In genomic region chr16:50588276-50588675, GRCh38 we compare ENCODE assay signal across 22 cellular contexts. TPM values are rescaled to one million over a fixed set of nuclear protein-coding genes. Genes with fewer than 3 reads are reported as not detected.
A peak's percentile ranks its signal among the peaks of the same experiment; 100 is the strongest.
DNase-seq lines count a peak whose midpoint lies in the region; ATAC-seq and TF ChIP-seq lines count a peak whose summit lies in the region.
"Had no signal": no experiment of that assay in that cellular context is flagged by ENCODE, and none has a peak within 500 bp of the region (broad histone marks: within the 10 kb centered on the region; RNA-seq: fewer than 3 reads in every experiment).

No MANE protein-coding gene starts in this region.

- peak overlapping the region; percentile 96 for H3K27ac Mint-ChIP-seq in CD8-positive, alpha-beta T cell
- H3K27ac Mint-ChIP-seq in GM23338 (no peak overlapping the region), nephron (peak overlapping the region in 2 of 3 experiments; percentile 35 to 98), chondrocyte (ENCODE audit: unreplicated experiment) (no peak overlapping the region)
- H3K27ac Mint-ChIP-seq in dendritic cell treated with granulocyte-macrophage colony-stimulating factor and Interleukin-4, amounts not matched to agents 40 ng/mL and 50 ng/mL, for 4 days: peak overlapping the region; percentile 97
- H3K27ac Mint-ChIP-seq: progenitor cell of endocrine pancreas had no signal

- H3K27me3 Mint-ChIP-seq in CD8-positive, alpha-beta T cell (ENCODE audit: low read depth): no peaks in the 10 kb centered on the region
- peaks cover 7% of the 10 kb centered on the region for H3K27me3 Mint-ChIP-seq in GM23338 (ENCODE audit: insufficient read depth, low read depth, poor library complexity)
- H3K27me3 Mint-ChIP-seq in dendritic cell treated with granulocyte-macrophage colony-stimulating factor and Interleukin-4, amounts not matched to agents 40 ng/mL and 50 ng/mL, for 4 days: no peaks in the 10 kb centered on the region
- no peaks in the 10 kb centered on the region for H3K27me3 Mint-ChIP-seq in nephron (ENCODE audit: low read depth)
- no peaks in the 10 kb centered on the region for H3K27me3 Mint-ChIP-seq in chondrocyte (ENCODE audit: low read depth)
- H3K27me3 Mint-ChIP-seq: progenitor cell of endocrine pancreas had no signal

- H3K79me2 ChIP-seq in GM23338 (replicated peaks; ENCODE audit: insufficient read depth): no peaks in the 10 kb centered on the region

- no peak overlapping the region for H3K27ac ChIP-seq in CD8-positive, alpha-beta T cell (ENCODE audit: low read depth, low read length)
- H3K27ac ChIP-seq in GM23338 (ENCODE audit: low read depth): no peak overlapping the region
- H3K27ac ChIP-seq: breast epithelium, C4-2B, RWPE1 had no signal

- no peaks in the 10 kb centered on the region for H3K36me3 Mint-ChIP-seq in CD8-positive, alpha-beta T cell
- H3K36me3 Mint-ChIP-seq in GM23338 (ENCODE audit: low read depth) (no peaks in the 10 kb centered on the region), nephron (ENCODE audit: low read depth) (peaks cover 10% of the 10 kb centered on the region), chondrocyte (ENCODE audit: low read depth) (no peaks in the 10 kb centered on the region)
- H3K36me3 Mint-ChIP-seq in dendritic cell treated with granulocyte-macrophage colony-stimulating factor and Interleukin-4, amounts not matched to agents 40 ng/mL and 50 ng/mL, for 4 days (ENCODE audit: low read depth): no peaks in the 10 kb centered on the region

- H3K27me3 ChIP-seq in CD8-positive, alpha-beta T cell (ENCODE audit: insufficient read depth, low read length): no peaks in the 10 kb centered on the region
- no peaks in the 10 kb centered on the region for H3K27me3 ChIP-seq in GM23338 (ENCODE audit: insufficient read depth)
- H3K27me3 ChIP-seq: breast epithelium, neutrophil had no signal

- DNase-seq in CD8-positive, alpha-beta T cell: no peak
- DNase-seq in GM23338 (ENCODE audit: low spot score) (no peak), chondrocyte (ENCODE audit: low spot score) (no peak), DMS79 (lab: John Stamatoyannopoulos, UW) (no peak)
- DNase-seq in stimulated activated CD4-positive, alpha-beta T cell treated with anti-CD3 and anti-CD28 coated beads, Interleukin-4, amount 100 ng/mL, for 1 hour: no peak
- DNase-seq: activated CD4-positive, alpha-beta T cell treated with anti-CD3 and anti-CD28 coated beads for 48 hours; activated T-cell treated with anti-CD3 and anti-CD28 coated beads, Interleukin-2, amount 50 U/mL, for 4 hours; dermis blood vessel endothelial cell; glutamatergic neuron; GOT3; NCI-H1048; NCI-H1694; NCI-H446 treated with DMSO at 0.1 percent for 48 hours had no signal

- H3K4me1 ChIP-seq in CD8-positive, alpha-beta T cell (ENCODE audit: insufficient read depth, low read length): peaks cover 25% of the 10 kb centered on the region
- H3K4me1 ChIP-seq in GM23338 (ENCODE audit: insufficient read depth): 0 out of 2 replicates have a peak, but pooled peaks cover 3% of the 10 kb centered on the region

- H3K36me3 ChIP-seq in CD8-positive, alpha-beta T cell (ENCODE audit: insufficient read depth, low read length): no peaks in the 10 kb centered on the region
- H3K36me3 ChIP-seq in GM23338 (ENCODE audit: insufficient read depth): no peaks in the 10 kb centered on the region
- H3K36me3 ChIP-seq: breast epithelium, neutrophil had no signal

- H3K4me1 Mint-ChIP-seq in CD8-positive, alpha-beta T cell (ENCODE audit: low read depth): peaks cover 33% of the 10 kb centered on the region
- H3K4me1 Mint-ChIP-seq in GM23338 (peaks cover 15% of the 10 kb centered on the region; the same call in 2 of the 3 replicates), nephron (peaks cover 62% of the 10 kb centered on the region), chondrocyte (ENCODE audit: low read depth) (peaks cover 18% of the 10 kb centered on the region)
- peaks cover 42% of the 10 kb centered on the region for H3K4me1 Mint-ChIP-seq in dendritic cell treated with granulocyte-macrophage colony-stimulating factor and Interleukin-4, amounts not matched to agents 40 ng/mL and 50 ng/mL, for 4 days (ENCODE audit: low read depth)

- H3K9me3 ChIP-seq in CD8-positive, alpha-beta T cell (ENCODE audit: low read length): no peaks in the 10 kb centered on the region
- H3K9me3 ChIP-seq: breast epithelium, neutrophil had no signal

- no peak for ATAC-seq in CD8-positive, alpha-beta T cell
- ATAC-seq in GM23338: peak; percentile 56
- no peak for ATAC-seq in HG03342 (IDR thresholded peaks at IDR 0.05; ENCODE audit: unreplicated experiment)

- H3K9me3 Mint-ChIP-seq in CD8-positive, alpha-beta T cell: no peaks in the 10 kb centered on the region
- 0 out of 3 replicates have a peak, but pooled peaks cover 3% of the 10 kb centered on the region for H3K9me3 Mint-ChIP-seq in GM23338
- H3K9me3 Mint-ChIP-seq in dendritic cell treated with granulocyte-macrophage colony-stimulating factor and Interleukin-4, amounts not matched to agents 40 ng/mL and 50 ng/mL, for 4 days: no peaks in the 10 kb centered on the region
- no peaks in the 10 kb centered on the region for H3K9me3 Mint-ChIP-seq in nephron
- H3K9me3 Mint-ChIP-seq in chondrocyte (ENCODE audit: low read depth): no peaks in the 10 kb centered on the region

- POLR2A ChIA-PET in CD8-positive, alpha-beta T cell (lab: Charles Lee): no interaction called here

- no peak overlapping the region for H3K4me3 ChIP-seq in CD8-positive, alpha-beta T cell (ENCODE audit: low read depth, low read length)
- no peak overlapping the region for H3K4me3 ChIP-seq in GM23338
- H3K4me3 ChIP-seq: breast epithelium, GM12878 had no signal

- H2AFZ ChIP-seq in GM23338: no peak overlapping the region

- no peak for TF ChIP-seq CTCF in CD8-positive, alpha-beta T cell (IDR thresholded peaks at IDR 0.05)
- TF ChIP-seq CTCF in GM23338 (conservative IDR thresholded peaks at IDR 0.05; ENCODE audit: low read depth in 2 of 2) (no peak), nephron (IDR thresholded peaks at IDR 0.05; ENCODE audit: unreplicated experiment in 3 of 3) (no peak), chondrocyte (IDR thresholded peaks at IDR 0.05) (no peak)

- CTCF ChIA-PET in CD8-positive, alpha-beta T cell (lab: Charles Lee): no interaction called here

- intact Hi-C loops in CD8-positive, alpha-beta T cell (cut with DNase I, micrococcal nuclease): no loop called here
- intact Hi-C loops in dendritic cell treated with granulocyte-macrophage colony-stimulating factor and Interleukin-4, amounts not matched to agents 40 ng/mL and 50 ng/mL, for 4 days (cut with micrococcal nuclease): no loop called here

- no peak overlapping the region for H3K4me3 Mint-ChIP-seq in CD8-positive, alpha-beta T cell
- H3K4me3 Mint-ChIP-seq in GM23338: no peak overlapping the region
- H3K4me3 Mint-ChIP-seq in dendritic cell treated with granulocyte-macrophage colony-stimulating factor and Interleukin-4, amounts not matched to agents 40 ng/mL and 50 ng/mL, for 4 days: no peak overlapping the region
- H3K4me3 Mint-ChIP-seq in nephron: no peak overlapping the region
- H3K4me3 Mint-ChIP-seq in chondrocyte (ENCODE audit: unreplicated experiment): no peak overlapping the region

- no peaks in the 10 kb centered on the region for H4K20me1 ChIP-seq in GM23338 (replicated peaks; ENCODE audit: insufficient read depth)

- no peak overlapping the region for H3K4me2 ChIP-seq in GM23338

- H3K9me2 ChIP-seq in GM23338 (ENCODE audit: insufficient read depth): no peaks in the 10 kb centered on the region

- no peaks in the 10 kb centered on the region for H3F3A ChIP-seq in GM23338 (replicated peaks; ENCODE audit: low read depth)

TF ChIP-seq in GM23338, 12 proteins besides CTCF, POLR2A, EP300 and RAD21:
- no peak for TF ChIP-seq EZH2phosphoT487 (IDR thresholded peaks at IDR 0.05; ENCODE audit: unreplicated experiment)
- TF ChIP-seq EZH2 (IDR thresholded peaks at IDR 0.05; ENCODE audit: low read depth, unreplicated experiment): no peak
- no peak for TF ChIP-seq ZNF331 (CRISPR knock-in tag; IDR thresholded peaks at IDR 0.05; ENCODE audit: low read depth)
- no peak for TF ChIP-seq POLR2AphosphoS5 (IDR thresholded peaks at IDR 0.05; ENCODE audit: low read depth)
- TF ChIP-seq ZNF114 (CRISPR knock-in tag; IDR thresholded peaks at IDR 0.05): no peak
- no peak for TF ChIP-seq ETS1 (IDR thresholded peaks at IDR 0.05)

RNA-seq across cellular contexts. Expression of gene NKD1, which starts 40.1 kb away (rescaled TPM):
- total RNA-seq in CD8-positive, alpha-beta T cell: 1 to 10 TPM; 6.0 to 7.5 TPM
- 1.6 and 2.1 TPM in 2 replicates for total RNA-seq in GM23338 (2014; rRNA removed; shearing (Covaris generic))
- 2.3 and 2.5 TPM in 2 replicates for polyA plus RNA-seq in GM23338 (2016; fragmentation: Nextera tagmentation; extraction: Ambion mirVana)
- total RNA-seq in chondrocyte: 5.6 to 8.0 TPM (median 7.8 TPM) in 3 replicates
- total RNA-seq: dermis blood vessel endothelial cell had no signal

Comparison
In these comparisons a context has a peak if more than half of its experiments do, and no peak if none do; other contexts are left out.
1. H3K27ac Mint-ChIP-seq: peak in CD8-positive, alpha-beta T cell (single experiment), dendritic cell treated with granulocyte-macrophage colony-stimulating factor and Interleukin-4, amounts not matched to agents 40 ng/mL and 50 ng/mL, for 4 days (single experiment) and nephron (2 of 3); none in GM23338 (single experiment) and chondrocyte (single experiment).